9 cellular contexts compared by ENCODE assay signal in the genomic region with DNA sequence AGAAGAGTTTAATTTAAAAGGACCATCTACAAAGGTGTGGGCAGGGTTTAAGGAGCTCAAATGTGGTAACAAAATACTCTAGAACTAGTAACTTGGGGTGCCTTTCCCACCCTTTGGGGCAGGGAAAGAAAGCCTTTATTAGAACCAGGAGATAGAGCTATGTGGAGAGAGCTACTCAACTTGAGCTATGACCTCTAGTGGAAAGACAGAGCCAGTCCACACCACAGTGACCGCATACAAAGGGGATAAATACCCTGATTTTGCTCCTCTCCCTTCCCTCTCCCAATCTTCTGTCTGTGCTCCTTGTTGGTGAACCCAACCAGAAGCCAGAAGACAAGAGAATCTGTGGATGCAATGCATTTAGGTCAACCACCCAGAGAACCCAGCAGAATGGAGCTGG. TPM values are rescaled to one million over a fixed set of nuclear protein-coding genes. Genes with fewer than 3 reads are reported as not detected.
DNase-seq lines count a peak whose midpoint lies in the region; ATAC-seq and TF ChIP-seq lines count a peak whose summit lies in the region.
"Had no signal": no experiment of that assay in that cellular context is flagged by ENCODE, and none has a peak within 500 bp of the region (broad histone marks: within the 10 kb centered on the region; RNA-seq: fewer than 3 reads in every experiment).

No MANE protein-coding gene starts in this region.

- H3K27me3 ChIP-seq in H7 (ENCODE audit: control insufficient read depth, insufficient read depth, low read length) (no peaks in the 10 kb centered on the region), ascending aorta (no peaks in the 10 kb centered on the region), kidney epithelial cell (ENCODE audit: control insufficient read depth, insufficient read depth, low read length) (no peaks in the 10 kb centered on the region)

- peak; percentile 30 for DNase-seq in AG08395 (ENCODE audit: low spot score)
- peak; percentile 56 for DNase-seq in H7
- no peak for DNase-seq in ascending aorta (ENCODE audit: low spot score in 2 of 2)
- no peak for DNase-seq in kidney epithelial cell (ENCODE audit: low read depth)
- DNase-seq in T-helper 2 cell = no peak
- no peak for DNase-seq in NCI-H82 (lab: John Stamatoyannopoulos, UW)
- DNase-seq in stimulated activated naive CD8-positive, alpha-beta T cell treated with anti-CD3 and anti-CD28 coated beads, Interleukin-15, Interleukin-2, amounts not matched to agents 100 U/mL and 50 U/mL, for 24 hours = no peak
- DNase-seq: activated CD8-positive, alpha-beta memory T cell treated with anti-CD3 and anti-CD28 coated beads, Interleukin-2, amount 50 U/mL, for 48 hours had no signal

- TF ChIP-seq CTCF in ascending aorta (IDR thresholded peaks at IDR 0.05) (peak in 2 of 3 experiments; percentile 20 to 36), kidney epithelial cell (IDR thresholded peaks at IDR 0.05; ENCODE audit: insufficient read depth, low read length, poor library complexity, severe bottlenecking) (peak; percentile 49)

- no peaks in the 10 kb centered on the region for H3K4me1 ChIP-seq in ascending aorta

- H3K9me3 ChIP-seq in ascending aorta = no peaks in the 10 kb centered on the region

- H3K4me3 ChIP-seq in H7 (ENCODE audit: insufficient read depth, low read depth, low read length) (no peak overlapping the region), ascending aorta (no peak overlapping the region), kidney epithelial cell (ENCODE audit: low read depth, low read length) (no peak overlapping the region)

- H3K36me3 ChIP-seq in H7 (replicated peaks; ENCODE audit: control insufficient read depth, insufficient read depth, low read length) (no peaks in the 10 kb centered on the region), ascending aorta (no peaks in the 10 kb centered on the region), kidney epithelial cell (ENCODE audit: control insufficient read depth, insufficient read depth, low read length) (no peaks in the 10 kb centered on the region)

- intact Hi-C loops in ascending aorta (cut with DNase I) = no loop called here

- H3K27ac ChIP-seq in ascending aorta = no peak overlapping the region

- ATAC-seq in GM18861 (IDR thresholded peaks at IDR 0.05; ENCODE audit: unreplicated experiment) = no peak
- ATAC-seq in stimulated activated naive CD8-positive, alpha-beta T cell treated with anti-CD3 and anti-CD28 coated beads, Interleukin-15, Interleukin-2, amounts not matched to agents 100 U/mL and 50 U/mL, for 24 hours = no peak

RNA-seq across cellular contexts. Expression of gene JAK1, which starts 54.4 kb away (rescaled TPM):
- total RNA-seq in H7 (2014; rRNA removed; shearing (Covaris generic)) = 36.7 and 51.0 TPM in 2 replicates
- total RNA-seq in ascending aorta (53.5 TPM), kidney epithelial cell (138 and 156 TPM in 2 replicates)

Comparison
In these comparisons a context has a peak if more than half of its experiments do, and no peak if none do; other contexts are left out.
1. DNase-seq: peak in AG08395 (single experiment) and H7 (single experiment); none in ascending aorta (0 of 2), kidney epithelial cell (single experiment), T-helper 2 cell (0 of 5), NCI-H82 (single experiment) and stimulated activated naive CD8-positive, alpha-beta T cell treated with anti-CD3 and anti-CD28 coated beads, Interleukin-15, Interleukin-2, amounts not matched to agents 100 U/mL and 50 U/mL, for 24 hours (single experiment).